In the genomic region with DNA sequence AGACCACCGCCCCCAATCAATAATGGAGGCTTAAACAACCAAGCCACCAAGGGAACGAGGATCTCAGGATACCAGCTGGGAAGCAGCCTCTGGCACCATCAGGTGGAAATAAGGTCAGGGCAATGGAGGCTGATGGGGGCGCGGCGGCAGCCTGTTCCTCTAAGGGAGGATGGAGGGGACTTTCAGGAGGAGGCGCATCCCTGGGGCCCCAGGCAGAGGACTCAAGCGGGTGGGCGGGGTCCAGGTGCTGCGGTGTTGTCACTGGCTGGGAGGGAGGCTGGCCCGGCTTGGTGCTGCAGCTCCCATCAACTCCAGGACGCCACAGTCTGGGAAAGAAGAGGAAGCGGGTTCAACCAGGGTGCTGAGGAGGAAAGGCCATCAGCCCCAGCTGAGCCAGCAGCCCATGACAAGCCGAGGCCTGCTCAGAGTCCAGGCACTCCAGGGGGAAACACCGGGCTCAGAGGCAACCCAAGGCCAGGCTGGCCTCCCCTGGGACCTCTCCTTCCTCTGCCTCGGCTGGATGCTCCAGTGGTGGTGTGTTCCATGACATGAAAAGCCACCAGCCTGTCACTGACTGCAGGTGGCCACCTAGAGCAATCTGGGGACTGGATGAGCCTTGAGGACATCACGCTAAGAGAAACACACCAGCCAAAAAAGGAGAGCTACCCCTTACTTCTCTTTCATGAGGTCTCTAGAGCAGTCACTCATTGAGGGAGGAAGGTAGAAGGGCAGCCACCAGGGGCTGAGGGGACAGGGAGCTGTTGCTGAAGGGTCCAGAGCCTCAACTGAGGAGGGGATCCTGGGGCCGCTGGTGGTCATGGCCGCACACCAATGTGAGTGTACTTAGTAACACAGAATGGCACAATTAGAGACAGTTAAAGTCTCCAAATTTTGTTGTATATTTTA, we compare ENCODE assay signal across 14 cellular contexts. TPM values are rescaled to one million over a fixed set of nuclear protein-coding genes. Genes with fewer than 3 reads are reported as not detected.
DNase-seq lines count a peak whose midpoint lies in the region; ATAC-seq, FAIRE-seq and TF ChIP-seq lines count a peak whose summit lies in the region.
"Had no signal": no experiment of that assay in that cellular context is flagged by ENCODE, and none has a peak within 500 bp of the region (broad histone marks: within the 10 kb centered on the region; RNA-seq: fewer than 3 reads in every experiment).

No MANE protein-coding gene starts in this region.

- H3K36me3 ChIP-seq in trophoblast cell (ENCODE audit: control insufficient read depth in 1 of 2, insufficient read depth in 2 of 2, low read length in 2 of 2) (peaks cover 46 to 49% of the 10 kb centered on the region in 2 experiments), small intestine (ENCODE audit: control insufficient read depth in 2 of 2, insufficient read depth in 2 of 2, low read length in 2 of 2) (peaks cover 9 to 11% of the 10 kb centered on the region in 2 donors)

- WGBS in trophoblast cell (ENCODE audit: extremely low coverage, insufficient coverage, insufficient read length): no CpG with 5 or more reads among the region's 18 CpGs
- WGBS in small intestine, 3 donors: 83 to 88% (median 87%) methylated on average over 17 to 18 of the region's 18 CpGs

- DNase-seq in effector memory CD8-positive, alpha-beta T cell: no peak
- no peak for DNase-seq in trophoblast cell
- DNase-seq in small intestine: no peak
- no peak for DNase-seq in T-helper 1 cell
- DNase-seq: CD4-positive, alpha-beta memory T cell; NCI-H1417; NCI-H345; SK-N-SH had no signal

- H3K9me3 Mint-ChIP-seq in IgD-negative memory B cell: no peaks in the 10 kb centered on the region
- H3K9me3 Mint-ChIP-seq in effector memory CD8-positive, alpha-beta T cell: no peaks in the 10 kb centered on the region
- H3K9me3 Mint-ChIP-seq: CD4-positive, alpha-beta memory T cell; central memory CD8-positive, alpha-beta T cell had no signal

- no peak overlapping the region for H3K23ac ChIP-seq in trophoblast cell (ENCODE audit: low read length)

- H2AFZ ChIP-seq in trophoblast cell (ENCODE audit: insufficient read depth, low read length, poor library complexity): no peak overlapping the region

- no peak for ATAC-seq in effector memory CD8-positive, alpha-beta T cell (replicated peaks)
- ATAC-seq in HG02981 (IDR thresholded peaks at IDR 0.05; ENCODE audit: unreplicated experiment) (no peak), GM19328 (IDR thresholded peaks at IDR 0.05; ENCODE audit: unreplicated experiment) (no peak)

- no peaks in the 10 kb centered on the region for H3K36me3 Mint-ChIP-seq in IgD-negative memory B cell
- peaks cover 54% of the 10 kb centered on the region for H3K36me3 Mint-ChIP-seq in effector memory CD8-positive, alpha-beta T cell (ENCODE audit: insufficient read depth)

- no peak overlapping the region for H4K12ac ChIP-seq in trophoblast cell (ENCODE audit: low read depth, low read length)

- no peaks in the 10 kb centered on the region for H3K27me3 ChIP-seq in trophoblast cell (ENCODE audit: insufficient read depth, low read length)
- no peaks in the 10 kb centered on the region for H3K27me3 ChIP-seq in small intestine (ENCODE audit: control insufficient read depth in 2 of 2, insufficient read depth in 2 of 2, low read length in 2 of 2)
- H3K27me3 ChIP-seq: tibial nerve had no signal

- peak overlapping the region; percentile 35 for H3K4ac ChIP-seq in trophoblast cell (ENCODE audit: low read depth, low read length)

- H3K4me1 ChIP-seq in trophoblast cell (ENCODE audit: control insufficient read depth in 1 of 2, insufficient read depth in 2 of 2, low read length in 2 of 2) (peaks cover 12 to 14% of the 10 kb centered on the region in 2 experiments), small intestine (ENCODE audit: control insufficient read depth in 2 of 2, insufficient read depth in 1 of 2, low read depth in 1 of 2, low read length in 1 of 2) (no peaks in the 10 kb centered on the region)

- no peak overlapping the region for H2AK5ac ChIP-seq in trophoblast cell (ENCODE audit: low read length)

- H3K4me3 Mint-ChIP-seq in IgD-negative memory B cell: peak overlapping the region in 3 of 4 donors; percentile 38 to 53 (median 47)
- H3K4me3 Mint-ChIP-seq in effector memory CD8-positive, alpha-beta T cell: peak overlapping the region in 1 of 2 donors; percentile 51
- H3K4me3 Mint-ChIP-seq: central memory CD8-positive, alpha-beta T cell had no signal

- H4K91ac ChIP-seq in trophoblast cell (ENCODE audit: low read depth, low read length): no peak overlapping the region

- peak overlapping the region in 2 of 3 donors; percentile 59 to 78 for H3K27ac Mint-ChIP-seq in IgD-negative memory B cell
- H3K27ac Mint-ChIP-seq in effector memory CD8-positive, alpha-beta T cell: peak overlapping the region; percentile 8 to 78

- H3K4me3 ChIP-seq in trophoblast cell (ENCODE audit: low read depth, low read length) (no peak overlapping the region), small intestine (ENCODE audit: low read depth in 1 of 2, low read length in 2 of 2) (no peak overlapping the region)
- H3K4me3 ChIP-seq: tibial nerve had no signal

- H3K18ac ChIP-seq in trophoblast cell (ENCODE audit: low read length): no peak overlapping the region

- no peak overlapping the region for H4K8ac ChIP-seq in trophoblast cell (ENCODE audit: low read depth, low read length)

- peak; percentile 25; the same call in 1 of the 3 replicates for TF ChIP-seq CTCF in GM12872 (IDR thresholded peaks at IDR 0.05; ENCODE audit: insufficient read depth, low read depth, low read length)

- peaks cover 23% of the 10 kb centered on the region for H3K79me2 ChIP-seq in trophoblast cell (ENCODE audit: control insufficient read depth, insufficient read depth, low read length, poor library complexity)

- H2BK120ac ChIP-seq in trophoblast cell (ENCODE audit: insufficient read depth, low read length, poor library complexity): no peak overlapping the region

- H3K4me1 Mint-ChIP-seq in IgD-negative memory B cell: peaks cover 17 to 23% (median 18%) of the 10 kb centered on the region in 3 donors
- H3K4me1 Mint-ChIP-seq in effector memory CD8-positive, alpha-beta T cell (ENCODE audit: low read depth in 2 of 2): peaks cover 24 to 28% of the 10 kb centered on the region in 2 donors

- H3K27me3 Mint-ChIP-seq in IgD-negative memory B cell: no peaks in the 10 kb centered on the region
- H3K27me3 Mint-ChIP-seq in effector memory CD8-positive, alpha-beta T cell: no peaks in the 10 kb centered on the region
- H3K27me3 Mint-ChIP-seq: CD4-positive, alpha-beta memory T cell; central memory CD8-positive, alpha-beta T cell had no signal

- H2BK5ac ChIP-seq in trophoblast cell (ENCODE audit: low read depth, low read length, poor library complexity): no peak overlapping the region

- no peak overlapping the region for H2BK12ac ChIP-seq in trophoblast cell (ENCODE audit: low read length)

- H3K4me2 ChIP-seq in trophoblast cell (ENCODE audit: low read length): no peak overlapping the region
- H3K4me2 ChIP-seq: SK-N-SH had no signal

- H3K27ac ChIP-seq in trophoblast cell (ENCODE audit: low read depth, low read length) (no peak overlapping the region), small intestine (ENCODE audit: low read depth in 1 of 2, low read length in 1 of 2) (no peak overlapping the region)

- H3K9me3 ChIP-seq in trophoblast cell (ENCODE audit: insufficient read depth, low read depth, low read length) (no peaks in the 10 kb centered on the region), small intestine (ENCODE audit: control insufficient read depth, low read depth) (no peaks in the 10 kb centered on the region)
- H3K9me3 ChIP-seq: SK-N-SH, tibial nerve had no signal

- no peak overlapping the region for H3K14ac ChIP-seq in trophoblast cell (ENCODE audit: low read length)

- H3K79me1 ChIP-seq in trophoblast cell (ENCODE audit: low read length): peaks cover 7% of the 10 kb centered on the region

- H3K9ac ChIP-seq in trophoblast cell (ENCODE audit: low read length): peak overlapping the region; percentile 54
- H3K9ac ChIP-seq: SK-N-SH had no signal

- FAIRE-seq in small intestine (lab: Jason Lieb, UNC): no peak

RNA-seq across cellular contexts. Expression of a gene that starts 4.6 kb away (rescaled TPM):
- polyA plus RNA-seq in IgD-negative memory B cell (2.6 TPM), small intestine (10 to 100 TPM; 15.7 to 18.6 (median 17.3) TPM)
- polyA plus RNA-seq in trophoblast cell (2013): 16.4 and 17.3 TPM in 2 replicates

RNA-seq across cellular contexts. Expression of a gene that starts 15.9 kb away (rescaled TPM):
- polyA plus RNA-seq in IgD-negative memory B cell: 62.7 TPM
- 144 and 147 TPM in 2 replicates for polyA plus RNA-seq in trophoblast cell (2013)
- polyA plus RNA-seq in small intestine: 100 to 1,000 TPM; 179 to 214 (median 191) TPM

RNA-seq across cellular contexts. Expression of a gene that starts 16.4 kb away (rescaled TPM):
- 48.6 TPM for polyA plus RNA-seq in IgD-negative memory B cell
- 78.2 and 84.1 TPM in 2 replicates for polyA plus RNA-seq in trophoblast cell (2013)
- polyA plus RNA-seq in small intestine: 10 to 100 TPM; 39.6 to 44.8 (median 42.2) TPM

RNA-seq across cellular contexts. Expression of a gene that starts 30.8 kb away (rescaled TPM):
- polyA plus RNA-seq in IgD-negative memory B cell: not detected
- polyA plus RNA-seq in trophoblast cell (2013): 0.48 and 0.65 TPM in 2 replicates
- polyA plus RNA-seq in small intestine: under 1 TPM in 1 of 3 donors, not detected in 2; 0.04 TPM
- polyA plus RNA-seq: CD4-positive, alpha-beta memory T cell; SK-N-SH had no signal

RNA-seq across cellular contexts. Expression of a gene that starts 33.2 kb away (rescaled TPM):
- polyA plus RNA-seq in IgD-negative memory B cell (not detected), small intestine (under 1 TPM in 1 of 3 donors, not detected in 2; 1.00 TPM)
- polyA plus RNA-seq in trophoblast cell (2013): not detected in 2 replicates
- polyA plus RNA-seq: CD4-positive, alpha-beta memory T cell had no signal
